In genomic region chr14:30267141-30267540, GRCh38 we compare ENCODE assay signal across 25 cellular contexts.
DNase-seq lines count a peak whose midpoint lies in the region; ATAC-seq, FAIRE-seq and TF ChIP-seq lines count a peak whose summit lies in the region.
"Had no signal": no experiment of that assay in that cellular context is flagged by ENCODE, and none has a peak within 500 bp of the region (broad histone marks: within the 10 kb centered on the region; RNA-seq: fewer than 3 reads in every experiment).

No MANE protein-coding gene starts in this region.

- FAIRE-seq in kidney (lab: Jason Lieb, UNC) = no peak

- TF ChIP-seq CTCF in AG10803 (conservative IDR thresholded peaks at IDR 0.05; ENCODE audit: low read length) = no peak
- no peak for TF ChIP-seq CTCF in kidney (IDR thresholded peaks at IDR 0.05; ENCODE audit: borderline replicate concordance, extremely low read depth, insufficient read depth)

- no peaks in the 10 kb centered on the region for H3K9me3 ChIP-seq in kidney (ENCODE audit: control insufficient read depth in 1 of 2, low read length in 2 of 2)
- H3K9me3 ChIP-seq: SJSA1 had no signal

- ATAC-seq in HG02852 (IDR thresholded peaks at IDR 0.05; ENCODE audit: unreplicated experiment) = no peak

- H3K9ac ChIP-seq in kidney (ENCODE audit: low read length in 2 of 2) = no peak overlapping the region

- peak; percentile 29 for DNase-seq in AG10803 (ENCODE audit: low read depth)
- DNase-seq in LHCN-M2 (ENCODE audit: low read depth) = peak; percentile 61
- DNase-seq in dermis blood vessel endothelial cell = peak; percentile 23
- DNase-seq in kidney tubule cell (ENCODE audit: low spot score) = peak; percentile 23
- no peak for DNase-seq in cardiac septum (ENCODE audit: low spot score)
- DNase-seq in NCI-H1048 (lab: John Stamatoyannopoulos, UW) = no peak
- no peak for DNase-seq in kidney
- DNase-seq: activated CD4-positive, alpha-beta T cell treated with anti-CD3 and anti-CD28 coated beads, Interleukin-2, amount 50 U/mL, for 48 hours; activated gamma-delta T cell treated with Interleukin-2 at 50 U/mL for 16 hours; activated T-cell treated with anti-CD3 and anti-CD28 coated beads for 4 hours; amniotic stem cell; DMS 273 treated with DMSO at 0.1 percent for 48 hours; effector CD4-positive, alpha-beta T cell; GF-D8; immature natural killer cell; KG1; NCI-H1105; NCI-H2029 treated with DMSO at 0.1 percent for 48 hours; NCI-H345; stimulated activated CD4-positive, alpha-beta T cell treated with anti-CD3 and anti-CD28 coated beads, Interleukin-12 subunit alpha, Interleukin-12 subunit beta, amount 100 ng/mL, for 4 hours; T-helper 2 cell; WERI-Rb-1 had no signal

- intact Hi-C loops in cardiac septum (cut with DNase I) = no loop called here
- intact Hi-C loops in kidney (cut with DNase I) = no loop called here

- no peaks in the 10 kb centered on the region for H3K4me1 ChIP-seq in kidney (ENCODE audit: control insufficient read depth in 1 of 2, insufficient read depth in 1 of 2, low read depth in 1 of 2, low read length in 2 of 2)

- no peaks in the 10 kb centered on the region for H3K36me3 ChIP-seq in kidney (ENCODE audit: control insufficient read depth in 1 of 2, insufficient read depth in 2 of 2, low read length in 2 of 2)
- H3K36me3 ChIP-seq: SJSA1, WERI-Rb-1 had no signal

- H3K4me3 ChIP-seq in AG10803 (ENCODE audit: low read length) (no peak overlapping the region), kidney (ENCODE audit: low read length in 2 of 2) (no peak overlapping the region)
- H3K4me3 ChIP-seq: lung, SJSA1 had no signal

- no peak overlapping the region for H3K27ac ChIP-seq in kidney (ENCODE audit: low read depth in 2 of 2, low read length in 2 of 2)
- H3K27ac ChIP-seq: SJSA1, WERI-Rb-1 had no signal

Comparison
In these comparisons a context has a peak if more than half of its experiments do, and no peak if none do; other contexts are left out.
1. DNase-seq: peak in AG10803 (single experiment), LHCN-M2 (single experiment), dermis blood vessel endothelial cell (single experiment) and kidney tubule cell (single experiment); none in cardiac septum (single experiment), NCI-H1048 (single experiment) and kidney (single experiment).